In genomic region chr5:179906294-179906794, GRCh38 we compare ENCODE assay signal across 1 cellular context.
TF ChIP-seq lines count a peak whose summit lies in the region.

No MANE protein-coding gene starts in this region.

TF ChIP-seq in K562, 482 proteins besides CTCF, POLR2A, EP300 and RAD21 (continued from another document):
- no peak for TF ChIP-seq E2F5 (CRISPR knock-in tag; IDR thresholded peaks at IDR 0.05)
- peak; percentile 79; the same call in 1 of the 2 replicates for TF ChIP-seq ZBTB33 (CRISPR knock-in tag; IDR thresholded peaks at IDR 0.05)
- peak; percentile 65; the same call in 1 of the 2 replicates for TF ChIP-seq TFAP4 (CRISPR knock-in tag; IDR thresholded peaks at IDR 0.05; ENCODE audit: borderline replicate concordance)
